In genomic region chr22:46849101-46849500, GRCh38 we compare ENCODE assay signal across 29 cellular contexts.
"Had no signal": no experiment of that assay in that cellular context is flagged by ENCODE, and none has a peak within 500 bp of the region (broad histone marks: within the 10 kb centered on the region; RNA-seq: fewer than 3 reads in every experiment).

No MANE protein-coding gene starts in this region.

- DNase-seq: activated B cell treated with CpG ODN at 0.5 μM for 24 hours; activated CD4-positive, alpha-beta memory T cell treated with anti-CD3 and anti-CD28 coated beads for 36 hours; activated CD4-positive, alpha-beta T cell treated with anti-CD3 and anti-CD28 coated beads for 1 hour; activated CD4-positive, alpha-beta T cell treated with anti-CD3 and anti-CD28 coated beads, Interleukin-2, amount 10 ng/mL, durations not matched to agents 24 days and 14 days; activated effector memory CD4-positive, alpha-beta T cell treated with anti-CD3 and anti-CD28 coated beads, Interleukin-2, amount 50 U/mL, for 16 hours; activated naive CD4-positive, alpha-beta T cell treated with Interleukin-2 at 50 U/mL for 16 hours; activated naive CD8-positive, alpha-beta T cell treated with anti-CD3 and anti-CD28 coated beads, Interleukin-2, amount 50 U/mL, for 24 hours; activated T-cell treated with anti-CD3 and anti-CD28 coated beads, Interleukin-2, amount 50 U/mL, for 24 hours; amniotic stem cell; Karpas-422; MM.1S; NCI-H1105; NCI-H1436; NCI-H1694 treated with DMSO at 0.1 percent for 48 hours; NCI-H2029 treated with DMSO at 0.1 percent for 48 hours; NCI-H345; NCI-H510A; NCI-H526 treated with DMSO at 0.1 percent for 48 hours; NCI-H82; NK-92 treated with Interleukin-12 subunit alpha and Interleukin-12 subunit beta, amount 100 ng/mL, for 24 hours; SHP77; SW 1271; T-helper 9 cell had no signal

- H3K27me3 Mint-ChIP-seq: activated B cell treated with CpG ODN at 0.5 μM for 24 hours; activated CD4-positive, alpha-beta memory T cell treated with anti-CD3 and anti-CD28 coated beads for 36 hours; activated CD4-positive, alpha-beta T cell treated with anti-CD3 and anti-CD28 coated beads, Interleukin-2, amount 10 ng/mL, durations not matched to agents 24 days and 14 days; activated naive CD8-positive, alpha-beta T cell treated with anti-CD3 and anti-CD28 coated beads, Interleukin-2, amount 50 U/mL, for 24 hours; activated T-cell treated with anti-CD3 and anti-CD28 coated beads, Interleukin-2, amount 50 U/mL, for 24 hours; brain; central memory CD8-positive, alpha-beta T cell had no signal

- H3K9me3 Mint-ChIP-seq: activated B cell treated with CpG ODN at 0.5 μM for 24 hours; activated CD4-positive, alpha-beta memory T cell treated with anti-CD3 and anti-CD28 coated beads for 36 hours; activated CD4-positive, alpha-beta T cell treated with anti-CD3 and anti-CD28 coated beads, Interleukin-2, amount 10 ng/mL, durations not matched to agents 24 days and 14 days; activated naive CD4-positive, alpha-beta T cell treated with anti-CD3 and anti-CD28 coated beads, Interleukin-2, amount 50 U/mL, for 72 hours; activated naive CD8-positive, alpha-beta T cell treated with anti-CD3 and anti-CD28 coated beads, Interleukin-2, amount 50 U/mL, for 24 hours; activated T-cell treated with anti-CD3 and anti-CD28 coated beads, Interleukin-2, amount 50 U/mL, for 24 hours; brain; central memory CD8-positive, alpha-beta T cell; T-helper 1 cell treated with Interleukin-12 subunit alpha and Interleukin-12 subunit beta and Interleukin-4 antibody, amounts not matched to agents 30 μg/mL and 1 μg/mL, for 36 hours had no signal

- H3K27ac Mint-ChIP-seq: activated B cell treated with CpG ODN at 0.5 μM for 24 hours; activated CD4-positive, alpha-beta memory T cell treated with anti-CD3 and anti-CD28 coated beads for 36 hours; activated CD4-positive, alpha-beta T cell treated with anti-CD3 and anti-CD28 coated beads, Interleukin-2, amount 10 ng/mL, durations not matched to agents 24 days and 14 days; activated T-cell treated with anti-CD3 and anti-CD28 coated beads, Interleukin-2, amount 50 U/mL, for 24 hours; brain; T-helper 1 cell treated with Interleukin-12 subunit alpha and Interleukin-12 subunit beta and Interleukin-4 antibody, amounts not matched to agents 30 μg/mL and 1 μg/mL, for 36 hours had no signal

- H3K4me3 Mint-ChIP-seq: activated B cell treated with CpG ODN at 0.5 μM for 24 hours; activated CD4-positive, alpha-beta memory T cell treated with anti-CD3 and anti-CD28 coated beads for 36 hours; activated CD4-positive, alpha-beta T cell treated with anti-CD3 and anti-CD28 coated beads, Interleukin-2, amount 10 ng/mL, durations not matched to agents 24 days and 14 days; activated naive CD8-positive, alpha-beta T cell treated with anti-CD3 and anti-CD28 coated beads, Interleukin-2, amount 50 U/mL, for 24 hours; activated T-cell treated with anti-CD3 and anti-CD28 coated beads, Interleukin-2, amount 50 U/mL, for 24 hours; brain; central memory CD8-positive, alpha-beta T cell; T-helper 1 cell treated with Interleukin-12 subunit alpha and Interleukin-12 subunit beta and Interleukin-4 antibody, amounts not matched to agents 30 μg/mL and 1 μg/mL, for 36 hours had no signal

- ATAC-seq: activated naive CD4-positive, alpha-beta T cell treated with anti-CD3 and anti-CD28 coated beads, Interleukin-2, amount 50 U/mL, for 72 hours; activated naive CD8-positive, alpha-beta T cell treated with anti-CD3 and anti-CD28 coated beads, Interleukin-2, amount 50 U/mL, for 24 hours; K562; SK-N-SH treated with all-trans-retinoic acid at 6 μM for 48 hours had no signal
